In genomic region chr3:127637971-127638370, GRCh38 we compare ENCODE assay signal across 11 cellular contexts.
"Had no signal": no experiment of that assay in that cellular context is flagged by ENCODE, and none has a peak within 500 bp of the region (broad histone marks: within the 10 kb centered on the region; RNA-seq: fewer than 3 reads in every experiment).

No MANE protein-coding gene starts in this region.

- H3K4me3 ChIP-seq: neural progenitor cell, pancreas, right atrium auricular region, tibial artery, uterus had no signal

- H3K4me3 Mint-ChIP-seq: activated naive CD4-positive, alpha-beta T cell treated with anti-CD3 and anti-CD28 coated beads, Interleukin-2, amount 50 U/mL, for 24 hours; neural progenitor cell; stimulated activated memory B cell treated with anti-CD40 and anti-IgM and Interleukin-4, amounts not matched to agents 10 μg/mL and 1 μg/mL and 100 μg/mL, for 72 hours had no signal

- H3K27ac Mint-ChIP-seq: activated naive CD4-positive, alpha-beta T cell treated with anti-CD3 and anti-CD28 coated beads, Interleukin-2, amount 50 U/mL, for 24 hours; neural progenitor cell; stimulated activated memory B cell treated with anti-CD40 and anti-IgM and Interleukin-4, amounts not matched to agents 10 μg/mL and 1 μg/mL and 100 μg/mL, for 72 hours had no signal

- DNase-seq: amygdala, cerebellar nuclear complex, dermis blood vessel endothelial cell, pancreas, uterus had no signal

- H3K9me3 ChIP-seq: pancreas, right atrium auricular region, tibial artery, uterus had no signal

- H3K4me1 ChIP-seq: pancreas, right atrium auricular region, tibial artery, uterus had no signal

- H3K36me3 ChIP-seq: neural progenitor cell, pancreas, right atrium auricular region, tibial artery, uterus had no signal

- H3K9me3 Mint-ChIP-seq: activated naive CD4-positive, alpha-beta T cell treated with anti-CD3 and anti-CD28 coated beads, Interleukin-2, amount 50 U/mL, for 24 hours; neural progenitor cell; stimulated activated memory B cell treated with anti-CD40 and anti-IgM and Interleukin-4, amounts not matched to agents 10 μg/mL and 1 μg/mL and 100 μg/mL, for 72 hours; T-helper 1 cell treated with Interleukin-12 subunit alpha and Interleukin-12 subunit beta and Interleukin-4 antibody, amounts not matched to agents 30 μg/mL and 1 μg/mL, for 36 hours had no signal

- H3K4me1 Mint-ChIP-seq: stimulated activated memory B cell treated with anti-CD40 and anti-IgM and Interleukin-4, amounts not matched to agents 10 μg/mL and 1 μg/mL and 100 μg/mL, for 72 hours had no signal

- ATAC-seq: pancreas; stimulated activated memory B cell treated with anti-CD40 and anti-IgM and Interleukin-4, amounts not matched to agents 10 μg/mL and 1 μg/mL and 100 μg/mL, for 72 hours had no signal

- H3K27ac ChIP-seq: neural progenitor cell, pancreas, right atrium auricular region, tibial artery, uterus had no signal

- H3K27me3 ChIP-seq: neural progenitor cell, pancreas, right atrium auricular region, uterus had no signal
